ENCODE assay signal across 20 cellular contexts in the genomic region with DNA sequence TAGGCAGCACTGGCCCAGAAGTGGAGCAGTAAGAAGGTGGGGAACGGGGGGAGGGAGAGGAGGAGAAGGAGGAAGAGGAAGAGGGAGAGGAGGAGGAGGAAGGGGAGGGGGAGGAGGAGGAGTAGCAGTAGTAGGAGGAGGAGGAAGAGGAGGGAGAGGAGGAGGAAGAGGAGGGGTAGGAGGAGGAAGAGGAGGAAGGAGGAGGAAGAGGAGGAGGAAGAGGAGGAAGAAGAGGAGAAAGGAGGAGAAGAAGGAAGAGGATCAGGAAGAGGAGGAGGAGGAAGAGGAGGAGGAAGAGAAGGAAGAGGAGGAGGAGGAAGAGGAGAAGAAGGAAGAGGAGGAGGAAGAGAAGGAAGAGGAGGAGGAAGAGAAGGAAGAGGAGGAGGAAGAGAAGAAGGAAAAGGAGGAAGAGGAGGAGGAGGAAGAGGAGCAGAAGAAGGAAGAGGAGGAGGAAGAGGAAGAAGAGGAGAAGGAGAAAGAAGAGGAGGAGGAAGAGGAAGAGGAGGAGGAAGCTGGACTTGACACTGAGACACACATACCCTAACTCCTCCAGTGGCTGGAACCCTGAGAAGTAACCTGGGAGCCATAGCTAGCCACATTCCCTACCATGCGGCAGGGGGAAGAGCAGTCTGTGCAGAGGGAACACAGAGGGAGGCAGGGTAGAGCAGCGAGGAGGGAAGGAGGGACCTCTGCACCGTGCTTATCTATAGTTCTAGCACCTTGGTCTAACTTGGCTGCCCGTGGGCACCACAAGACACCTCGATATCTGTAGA. TPM values are rescaled to one million over a fixed set of nuclear protein-coding genes. Genes with fewer than 3 reads are reported as not detected.
DNase-seq lines count a peak whose midpoint lies in the region; ATAC-seq and TF ChIP-seq lines count a peak whose summit lies in the region.
"Had no signal": no experiment of that assay in that cellular context is flagged by ENCODE, and none has a peak within 500 bp of the region (broad histone marks: within the 10 kb centered on the region; RNA-seq: fewer than 3 reads in every experiment).

No MANE protein-coding gene starts in this region.

- no peak for ATAC-seq in CD8-positive, alpha-beta T cell
- ATAC-seq in HCT116 (no peak), esophagus mucosa (no peak)
- ATAC-seq in activated CD8-positive, alpha-beta T cell treated with anti-CD3 and anti-CD28 coated beads for 36 hours: no peak
- no peak for ATAC-seq in activated CD4-positive, alpha-beta T cell treated with anti-CD3 and anti-CD28 coated beads for 36 hours

- no peaks in the 10 kb centered on the region for H3K27me3 ChIP-seq in CD8-positive, alpha-beta T cell (ENCODE audit: insufficient read depth, low read length)
- H3K27me3 ChIP-seq in HCT116 (ENCODE audit: insufficient read depth, low read length) (no peaks in the 10 kb centered on the region), mesendoderm (ENCODE audit: insufficient read depth, low read length, poor library complexity) (no peaks in the 10 kb centered on the region)

- H2AFZ ChIP-seq in HCT116 (ENCODE audit: low read depth, low read length, poor library complexity, severe bottlenecking): no peak overlapping the region

- no peak overlapping the region for H3K23ac ChIP-seq in mesendoderm (ENCODE audit: low read length)

- H3K4me3 Mint-ChIP-seq in CD8-positive, alpha-beta T cell: no peak overlapping the region
- no peak overlapping the region for H3K4me3 Mint-ChIP-seq in activated CD8-positive, alpha-beta T cell treated with anti-CD3 and anti-CD28 coated beads for 36 hours
- no peak overlapping the region for H3K4me3 Mint-ChIP-seq in activated CD4-positive, alpha-beta T cell treated with anti-CD3 and anti-CD28 coated beads for 36 hours
- H3K4me3 Mint-ChIP-seq: CD14-positive monocyte had no signal

- H2AK5ac ChIP-seq in mesendoderm (ENCODE audit: low read length): no peak overlapping the region

- no peak overlapping the region for H3K4ac ChIP-seq in mesendoderm (ENCODE audit: low read depth, low read length)

- whole genome bisulfite sequencing in mesendoderm (ENCODE audit: extremely low coverage, insufficient coverage, low lambda C conversion rate): no CpG with 5 or more reads among the region's 6 CpGs

- no peak overlapping the region for H4K8ac ChIP-seq in mesendoderm (ENCODE audit: low read depth, low read length)

- no peaks in the 10 kb centered on the region for H3K4me1 ChIP-seq in CD8-positive, alpha-beta T cell (ENCODE audit: insufficient read depth, low read length)
- H3K4me1 ChIP-seq in HCT116 (ENCODE audit: control insufficient read depth in 1 of 2, insufficient read depth in 2 of 2, low read length in 2 of 2) (peaks cover 8 to 18% of the 10 kb centered on the region in 2 experiments; a peak in 3 of 4 replicates), mesendoderm (ENCODE audit: control insufficient read depth, low read depth, low read length) (peaks cover 8% of the 10 kb centered on the region)

- H3K27ac ChIP-seq in CD8-positive, alpha-beta T cell (ENCODE audit: low read depth, low read length): no peak overlapping the region
- H3K27ac ChIP-seq in HCT116 (ENCODE audit: low read depth, low read length): no peak overlapping the region
- H3K27ac ChIP-seq in mesendoderm (ENCODE audit: low read depth, low read length): no peak overlapping the region
- H3K27ac ChIP-seq: HL-60 had no signal

- H4K5ac ChIP-seq in mesendoderm (ENCODE audit: low read length): no peak overlapping the region

- H3K9me3 ChIP-seq in CD8-positive, alpha-beta T cell (ENCODE audit: low read length): no peaks in the 10 kb centered on the region
- no peaks in the 10 kb centered on the region for H3K9me3 ChIP-seq in HCT116 (ENCODE audit: control insufficient read depth in 1 of 2, insufficient read depth in 1 of 2, low read depth in 1 of 2, low read length in 2 of 2)

- intact Hi-C loops in CD8-positive, alpha-beta T cell (cut with DNase I, micrococcal nuclease): no loop called here
- intact Hi-C loops in HCT116 (cut with micrococcal nuclease): no loop called here
- intact Hi-C loops in activated CD8-positive, alpha-beta T cell treated with anti-CD3 and anti-CD28 coated beads for 36 hours (cut with micrococcal nuclease): no loop called here
- intact Hi-C loops in activated CD4-positive, alpha-beta T cell treated with anti-CD3 and anti-CD28 coated beads for 36 hours (cut with DNase I, micrococcal nuclease): no loop called here

- no peak overlapping the region for H3K18ac ChIP-seq in mesendoderm (ENCODE audit: low read length)

- RAD21 ChIA-PET in HCT116 (lab: Charles Lee; ENCODE audit: low non-redundant PET in 1 of 2, low total read pairs in 2 of 2, uncharacterized antibody in 2 of 2, unreplicated experiment in 2 of 2): no interaction called here

- TF ChIP-seq POLR2A in HCT116 (IDR thresholded peaks at IDR 0.05; ENCODE audit: borderline replicate concordance, extremely low read depth, insufficient read depth, insufficient read length): no peak

- BruUV-seq in HCT116 (replicated peaks; lab: Mats Ljungman, UMichigan): no TSS peak

- H3K4me2 ChIP-seq in HCT116 (ENCODE audit: low read length) (no peak overlapping the region), mesendoderm (ENCODE audit: low read length) (no peak overlapping the region)

- no peak overlapping the region for H3K9ac ChIP-seq in HCT116 (ENCODE audit: low read length)
- no peak overlapping the region for H3K9ac ChIP-seq in mesendoderm (ENCODE audit: low read length)

- no peak overlapping the region for H2BK120ac ChIP-seq in mesendoderm (ENCODE audit: low read depth, low read length)

- TF ChIP-seq CTCF in CD8-positive, alpha-beta T cell (IDR thresholded peaks at IDR 0.05): no peak
- TF ChIP-seq CTCF in HCT116 (IDR thresholded peaks at IDR 0.05 in 2 of 3, conservative IDR thresholded peaks at IDR 0.05 in 1 of 3; ENCODE audit: borderline replicate concordance in 1 of 3, insufficient read depth in 1 of 3, low read depth in 2 of 3, low read length in 2 of 3): no peak
- no peak for TF ChIP-seq CTCF in activated CD8-positive, alpha-beta T cell treated with anti-CD3 and anti-CD28 coated beads for 36 hours (IDR thresholded peaks at IDR 0.05)

- H3K56ac ChIP-seq in mesendoderm (ENCODE audit: low read length): peak overlapping the region; percentile 17

- peaks cover 8% of the 10 kb centered on the region for H3K36me3 Mint-ChIP-seq in CD8-positive, alpha-beta T cell
- H3K36me3 Mint-ChIP-seq in activated CD8-positive, alpha-beta T cell treated with anti-CD3 and anti-CD28 coated beads for 36 hours (ENCODE audit: low read depth): peaks cover 13% of the 10 kb centered on the region
- peaks cover 24% of the 10 kb centered on the region for H3K36me3 Mint-ChIP-seq in activated CD4-positive, alpha-beta T cell treated with anti-CD3 and anti-CD28 coated beads for 36 hours (ENCODE audit: low read depth)

- no peak for TF ChIP-seq RAD21 in HCT116 (IDR thresholded peaks at IDR 0.05; ENCODE audit: low read depth)

- H3K9me3 Mint-ChIP-seq in CD8-positive, alpha-beta T cell: no peaks in the 10 kb centered on the region
- no peaks in the 10 kb centered on the region for H3K9me3 Mint-ChIP-seq in activated CD8-positive, alpha-beta T cell treated with anti-CD3 and anti-CD28 coated beads for 36 hours
- H3K9me3 Mint-ChIP-seq in activated CD4-positive, alpha-beta T cell treated with anti-CD3 and anti-CD28 coated beads for 36 hours (ENCODE audit: low read depth): no peaks in the 10 kb centered on the region

- no peaks in the 10 kb centered on the region for H3K79me1 ChIP-seq in mesendoderm (ENCODE audit: low read length)

- no peak overlapping the region for H3K4me3 ChIP-seq in CD8-positive, alpha-beta T cell (ENCODE audit: low read depth, low read length)
- no peak overlapping the region for H3K4me3 ChIP-seq in HCT116 (replicated peaks in 1 of 2; ENCODE audit: low read depth in 1 of 2, low read length in 2 of 2)
- H3K4me3 ChIP-seq in mesendoderm (ENCODE audit: low read length): no peak overlapping the region

- CTCF ChIA-PET in CD8-positive, alpha-beta T cell (lab: Charles Lee): interaction anchor here (0.7 to 8.9 kb wide), 2 partner anchors 34 to 65 kb away, joined by 3 to 130 read pairs; no protein-coding TSS in a partner anchor
- CTCF ChIA-PET in HCT116 (lab: Charles Lee): interaction anchor here (1.6 kb wide), 1 partner anchor 65 kb away, joined by 4 read pairs; no protein-coding TSS in a partner anchor
- CTCF ChIA-PET in activated CD8-positive, alpha-beta T cell treated with anti-CD3 and anti-CD28 coated beads for 36 hours (lab: Charles Lee): interaction anchor here (1.8 to 5.6 kb wide), 2 partner anchors 11 to 65 kb away, joined by 4 to 116 read pairs; no protein-coding TSS in a partner anchor
- CTCF ChIA-PET in activated CD4-positive, alpha-beta T cell treated with anti-CD3 and anti-CD28 coated beads for 36 hours (lab: Charles Lee): interaction anchor here (0.6 to 1.4 kb wide), 3 partner anchors 13 to 173 kb away, joined by 3 to 5 read pairs (median 3); no protein-coding TSS in a partner anchor

- H2BK5ac ChIP-seq in mesendoderm (ENCODE audit: low read length): no peak overlapping the region

- POLR2A ChIA-PET in CD8-positive, alpha-beta T cell (lab: Charles Lee): no interaction called here
- POLR2A ChIA-PET in HCT116 (lab: Charles Lee): no interaction called here
- POLR2A ChIA-PET in activated CD8-positive, alpha-beta T cell treated with anti-CD3 and anti-CD28 coated beads for 36 hours (lab: Charles Lee): no interaction called here
- POLR2A ChIA-PET in activated CD4-positive, alpha-beta T cell treated with anti-CD3 and anti-CD28 coated beads for 36 hours (lab: Charles Lee): no interaction called here

- H3K4me1 Mint-ChIP-seq in CD8-positive, alpha-beta T cell (ENCODE audit: low read depth): peaks cover 5% of the 10 kb centered on the region
- no peaks in the 10 kb centered on the region for H3K4me1 Mint-ChIP-seq in activated CD8-positive, alpha-beta T cell treated with anti-CD3 and anti-CD28 coated beads for 36 hours (ENCODE audit: low read depth)
- peaks cover 3% of the 10 kb centered on the region for H3K4me1 Mint-ChIP-seq in activated CD4-positive, alpha-beta T cell treated with anti-CD3 and anti-CD28 coated beads for 36 hours

- DNase-seq in CD8-positive, alpha-beta T cell: no peak
- DNase-seq in HCT116 (ENCODE audit: low read depth, low spot score): no peak
- no peak for DNase-seq in activated CD8-positive, alpha-beta T cell treated with anti-CD3 and anti-CD28 coated beads for 36 hours
- no peak for DNase-seq in mesendoderm
- no peak for DNase-seq in activated CD4-positive, alpha-beta T cell treated with anti-CD3 and anti-CD28 coated beads for 36 hours
- no peak for DNase-seq in NCI-H526 (lab: John Stamatoyannopoulos, UW)
- DNase-seq: AML-193, DMS79 treated with DMSO at 0.1 percent for 48 hours, H7, MM.1S, NCI-H1092 treated with DMSO at 0.1 percent for 48 hours, NCI-H146, NCI-H2081, NCI-H446 treated with DMSO at 0.1 percent for 48 hours, RPMI8226, SIG-M5 had no signal

- H4K20me1 ChIP-seq in HCT116 (ENCODE audit: insufficient read depth): no peaks in the 10 kb centered on the region

- no peaks in the 10 kb centered on the region for H3K9me2 ChIP-seq in HCT116 (ENCODE audit: insufficient read depth)

- H3K27me3 Mint-ChIP-seq in CD8-positive, alpha-beta T cell (ENCODE audit: low read depth): no peaks in the 10 kb centered on the region
- no peaks in the 10 kb centered on the region for H3K27me3 Mint-ChIP-seq in activated CD8-positive, alpha-beta T cell treated with anti-CD3 and anti-CD28 coated beads for 36 hours
- no peaks in the 10 kb centered on the region for H3K27me3 Mint-ChIP-seq in activated CD4-positive, alpha-beta T cell treated with anti-CD3 and anti-CD28 coated beads for 36 hours

- H3K79me2 ChIP-seq in HCT116 (ENCODE audit: insufficient read depth, low read length) (no peaks in the 10 kb centered on the region), mesendoderm (ENCODE audit: control insufficient read depth, insufficient read depth, low read length) (no peaks in the 10 kb centered on the region)

- H3K27ac Mint-ChIP-seq in CD8-positive, alpha-beta T cell: peak overlapping the region; percentile 45
- H3K27ac Mint-ChIP-seq in activated CD8-positive, alpha-beta T cell treated with anti-CD3 and anti-CD28 coated beads for 36 hours: peak overlapping the region; percentile 7
- no peak overlapping the region for H3K27ac Mint-ChIP-seq in activated CD4-positive, alpha-beta T cell treated with anti-CD3 and anti-CD28 coated beads for 36 hours

- no peak overlapping the region for H2BK15ac ChIP-seq in mesendoderm (replicated peaks; ENCODE audit: low read depth)

- no peaks in the 10 kb centered on the region for H3K36me3 ChIP-seq in CD8-positive, alpha-beta T cell (ENCODE audit: insufficient read depth, low read length)
- H3K36me3 ChIP-seq in HCT116 (ENCODE audit: control insufficient read depth in 1 of 2, insufficient read depth in 2 of 2, low read length in 2 of 2) (peaks cover 0 to 2% of the 10 kb centered on the region in 2 experiments; a peak in 1 of 4 replicates), mesendoderm (ENCODE audit: control insufficient read depth, insufficient read depth, low read length) (no peaks in the 10 kb centered on the region)

RNA-seq across cellular contexts. Expression of gene LRRC75A, which starts 35.8 kb away (rescaled TPM):
- 1 to 10 TPM; 1.7 TPM for total RNA-seq in CD8-positive, alpha-beta T cell
- total RNA-seq in HCT116 (2021; ENCODE audit: unreplicated experiment) (2.3 TPM), esophagus mucosa (0.08 TPM)
- 2.4 and 2.7 TPM in 2 replicates for polyA plus RNA-seq in HCT116 (2012)
- total RNA-seq in activated CD8-positive, alpha-beta T cell treated with anti-CD3 and anti-CD28 coated beads for 36 hours: 1 to 10 TPM; 1.8 to 2.3 TPM
- polyA plus RNA-seq in mesendoderm (2013, experiment 1 of 2): 1.1 TPM
- polyA plus RNA-seq in mesendoderm (2013, experiment 2 of 2): 1.3 TPM
- 1 to 10 TPM; 1.1 to 1.2 TPM for total RNA-seq in activated CD4-positive, alpha-beta T cell treated with anti-CD3 and anti-CD28 coated beads for 36 hours
- total RNA-seq: HT1080 had no signal

RNA-seq across cellular contexts. Expression of gene TRPV2, which starts 40.8 kb away (rescaled TPM):
- 10 to 100 TPM; 37.1 to 37.4 TPM for total RNA-seq in CD8-positive, alpha-beta T cell
- total RNA-seq in HCT116 (2021; ENCODE audit: unreplicated experiment) (2.7 TPM), esophagus mucosa (2.7 TPM)
- polyA plus RNA-seq in HCT116 (2012): 1.4 and 2.5 TPM in 2 replicates
- 10 to 100 TPM; 44.6 to 47.6 TPM for total RNA-seq in activated CD8-positive, alpha-beta T cell treated with anti-CD3 and anti-CD28 coated beads for 36 hours
- polyA plus RNA-seq in mesendoderm (2013, experiment 1 of 2): 1.3 TPM
- 1.9 TPM for polyA plus RNA-seq in mesendoderm (2013, experiment 2 of 2)
- total RNA-seq in activated CD4-positive, alpha-beta T cell treated with anti-CD3 and anti-CD28 coated beads for 36 hours: 10 to 100 TPM; 24.3 to 35.6 TPM
